ENCODE assay signal across 1 cellular context in genomic region chr11:34234086-34234740, GRCh38.
TF ChIP-seq lines count a peak whose summit lies in the region.

No MANE protein-coding gene starts in this region.

TF ChIP-seq in HepG2, 621 proteins besides CTCF, POLR2A, EP300 and RAD21 (continued from another document):
- TF ChIP-seq, protein P1, sequence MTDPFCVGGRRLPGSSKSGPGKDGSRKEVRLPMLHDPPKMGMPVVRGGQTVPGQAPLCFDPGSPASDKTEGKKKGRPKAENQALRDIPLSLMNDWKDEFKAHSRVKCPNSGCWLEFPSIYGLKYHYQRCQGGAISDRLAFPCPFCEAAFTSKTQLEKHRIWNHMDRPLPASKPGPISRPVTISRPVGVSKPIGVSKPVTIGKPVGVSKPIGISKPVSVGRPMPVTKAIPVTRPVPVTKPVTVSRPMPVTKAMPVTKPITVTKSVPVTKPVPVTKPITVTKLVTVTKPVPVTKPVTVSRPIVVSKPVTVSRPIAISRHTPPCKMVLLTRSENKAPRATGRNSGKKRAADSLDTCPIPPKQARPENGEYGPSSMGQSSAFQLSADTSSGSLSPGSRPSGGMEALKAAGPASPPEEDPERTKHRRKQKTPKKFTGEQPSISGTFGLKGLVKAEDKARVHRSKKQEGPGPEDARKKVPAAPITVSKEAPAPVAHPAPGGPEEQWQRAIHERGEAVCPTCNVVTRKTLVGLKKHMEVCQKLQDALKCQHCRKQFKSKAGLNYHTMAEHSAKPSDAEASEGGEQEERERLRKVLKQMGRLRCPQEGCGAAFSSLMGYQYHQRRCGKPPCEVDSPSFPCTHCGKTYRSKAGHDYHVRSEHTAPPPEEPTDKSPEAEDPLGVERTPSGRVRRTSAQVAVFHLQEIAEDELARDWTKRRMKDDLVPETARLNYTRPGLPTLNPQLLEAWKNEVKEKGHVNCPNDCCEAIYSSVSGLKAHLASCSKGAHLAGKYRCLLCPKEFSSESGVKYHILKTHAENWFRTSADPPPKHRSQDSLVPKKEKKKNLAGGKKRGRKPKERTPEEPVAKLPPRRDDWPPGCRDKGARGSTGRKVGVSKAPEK (CRISPR knock-in tag; IDR thresholded peaks at IDR 0.05; ENCODE audit: borderline replicate concordance), result no peak
TF ChIP-seq in HepG2: peak in this region for 0.
